Comparison of ENCODE assay signal across 8 cellular contexts in the genomic region with DNA sequence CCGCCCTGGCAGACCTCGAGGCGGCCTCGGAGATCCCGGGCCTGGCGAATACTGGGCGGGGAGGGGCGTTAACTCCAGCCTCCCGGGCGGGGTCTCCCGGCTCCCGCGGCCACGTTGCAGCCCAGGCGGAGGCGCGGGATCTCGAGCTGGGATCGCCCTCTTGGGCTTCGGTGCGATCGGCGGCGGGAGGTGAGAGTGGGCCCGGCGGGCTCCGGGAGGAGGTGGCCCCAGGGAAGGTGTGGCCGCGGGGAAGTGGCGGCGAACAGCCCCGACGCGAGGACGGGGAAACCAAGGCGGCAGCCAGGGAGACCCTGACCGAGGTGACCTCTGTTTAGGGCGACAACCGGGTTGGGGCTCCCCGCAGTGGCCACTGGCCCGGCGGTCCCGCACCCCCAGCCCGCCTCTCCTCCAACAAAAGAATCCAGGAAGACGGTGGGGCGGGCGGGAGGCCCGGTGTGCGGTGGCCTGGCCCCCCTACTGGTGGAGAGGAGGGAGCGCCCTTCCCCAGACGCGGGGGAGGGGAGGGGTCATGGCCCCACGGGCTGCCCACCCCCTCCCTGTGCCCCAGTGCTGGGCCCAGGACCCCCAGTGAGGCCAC. TPM values are rescaled to one million over a fixed set of nuclear protein-coding genes. Genes with fewer than 3 reads are reported as not detected.
A peak's percentile ranks its signal among the peaks of the same experiment; 100 is the strongest.
DNase-seq lines count a peak whose midpoint lies in the region; ATAC-seq and TF ChIP-seq lines count a peak whose summit lies in the region.

A gene with protein sequence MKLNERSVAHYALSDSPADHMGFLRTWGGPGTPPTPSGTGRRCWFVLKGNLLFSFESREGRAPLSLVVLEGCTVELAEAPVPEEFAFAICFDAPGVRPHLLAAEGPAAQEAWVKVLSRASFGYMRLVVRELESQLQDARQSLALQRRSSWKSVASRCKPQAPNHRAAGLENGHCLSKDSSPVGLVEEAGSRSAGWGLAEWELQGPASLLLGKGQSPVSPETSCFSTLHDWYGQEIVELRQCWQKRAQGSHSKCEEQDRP (plus strand): TSS at position 96 of the 598 bp plus-strand sequence. CDS start 3,046 bp downstream, outside the sequence.

- H3K36me3 ChIP-seq in lung (ENCODE audit: control insufficient read depth in 2 of 2, insufficient read depth in 2 of 2, low read length in 2 of 2) = peaks cover 0 to 11% of the 10 kb centered on the region in 2 donors

- DNase-seq in GM04504 (ENCODE audit: low read depth) (peak; percentile 30), coronary artery (ENCODE audit: low spot score) (no peak), lung (ENCODE audit: low spot score) (no peak), middle frontal gyrus (ENCODE audit: extremely low spot score, low spot score) (no peak), medulla oblongata (ENCODE audit: extremely low spot score) (no peak)
- peak in 5 of 6 experiments; percentile 18 to 54 (median 34) for DNase-seq in stimulated activated naive CD4-positive, alpha-beta T cell (lab: John Stamatoyannopoulos, UW)

- WGBS in lung, 2 donors = 0 to 1% methylated on average over 29 to 53 of the region's 53 CpGs

- peaks cover 8 to 18% of the 10 kb centered on the region in 2 donors for H3K4me1 ChIP-seq in lung (ENCODE audit: control insufficient read depth in 2 of 2, insufficient read depth in 2 of 2, low read length in 2 of 2)

- H3K4me3 ChIP-seq in WI38 (ENCODE audit: low read depth, low read length) (peak within 1 kb of the TSS; percentile 66), coronary artery (peak within 1 kb of the TSS; percentile 78), lung (peak within 1 kb of the TSS; percentile 72)

- H3K27me3 ChIP-seq in lung (ENCODE audit: control insufficient read depth, insufficient read depth) = no peaks in the 10 kb centered on the region

- TF ChIP-seq CTCF in WI38 (IDR thresholded peaks at IDR 0.05; ENCODE audit: low read depth, low read length) (peak; percentile 37), coronary artery (IDR thresholded peaks at IDR 0.05) (no peak), lung (IDR thresholded peaks at IDR 0.05; ENCODE audit: control extremely low read depth, extremely low read depth) (no peak)

- no peaks in the 10 kb centered on the region for H3K9me3 ChIP-seq in lung (ENCODE audit: control insufficient read depth in 2 of 2, insufficient read depth in 1 of 2, low read length in 1 of 2)

- ATAC-seq in lung (ENCODE audit: insufficient read depth, low FRiP score) (no peak), HG02610 (IDR thresholded peaks at IDR 0.05; ENCODE audit: unreplicated experiment) (no peak)

- H3K27ac ChIP-seq in coronary artery (peak within 1 kb of the TSS; percentile 89 to 97), lung (ENCODE audit: low read depth in 1 of 2, low read length in 1 of 2) (peak within 1 kb of the TSS; percentile 78 to 93)

RNA-seq across cellular contexts. Expression of the gene that starts here (rescaled TPM):
- total RNA-seq in lung = 10 to 100 TPM; 11.8 to 18.1 TPM
- polyA plus RNA-seq in lung = 10 to 100 TPM; 12.8 to 14.1 TPM

Comparison
In these comparisons a context has a peak if more than half of its experiments do, and no peak if none do; other contexts are left out.
1. DNase-seq: peak in GM04504 (single experiment) and stimulated activated naive CD4-positive, alpha-beta T cell (5 of 6); none in coronary artery (single experiment), lung (single experiment), middle frontal gyrus (single experiment) and medulla oblongata (single experiment).
2. Peak in every context shown above with its lines, with median percentiles within 50 percentile points of each other: H3K4me3 ChIP-seq.